Comparison of ENCODE assay signal across 24 cellular contexts in the genomic region with DNA sequence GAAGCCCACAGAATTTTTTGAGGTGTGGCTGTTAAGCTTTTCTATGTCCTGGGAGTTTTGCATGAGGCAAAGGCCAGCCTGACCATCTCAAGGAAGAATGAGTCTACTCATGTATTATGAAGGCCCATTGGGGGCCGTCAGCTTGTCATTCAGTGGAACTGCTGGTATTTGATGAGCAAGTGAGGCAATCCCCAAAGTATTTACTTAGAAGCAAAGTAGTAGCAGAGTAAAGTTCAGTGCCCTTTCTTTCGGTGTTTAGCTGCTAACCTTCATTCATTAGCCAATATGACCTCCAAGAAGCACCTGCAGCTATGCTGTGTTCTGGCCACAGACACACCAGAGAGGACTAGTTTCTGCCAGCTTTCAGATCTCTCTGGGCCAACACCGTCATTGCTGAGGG.
DNase-seq lines count a peak whose midpoint lies in the region; ATAC-seq, FAIRE-seq and TF ChIP-seq lines count a peak whose summit lies in the region.
"Had no signal": no experiment of that assay in that cellular context is flagged by ENCODE, and none has a peak within 500 bp of the region (broad histone marks: within the 10 kb centered on the region; RNA-seq: fewer than 3 reads in every experiment).

No MANE protein-coding gene starts in this region.

- no peak overlapping the region for H4K91ac ChIP-seq in neuronal stem cell (ENCODE audit: low read depth, low read length, poor library complexity)

- DNase-seq in HepG2 (ENCODE audit: low spot score) (peak; percentile 62), neuronal stem cell (ENCODE audit: low spot score) (no peak), brain microvascular endothelial cell (no peak), substantia nigra (lab: John Stamatoyannopoulos, UW) (no peak), lower lobe of right lung (no peak)
- no peak for DNase-seq in activated T-cell treated with anti-CD3 and anti-CD28 coated beads, Interleukin-2, amount 50 U/mL, for 48 hours
- DNase-seq: ACHN; BE2C; C1 segment of cervical spinal cord; CD4-positive, CD25-positive, alpha-beta regulatory T cell; CD8-positive, alpha-beta memory T cell; COR-L47; DMS 273 treated with DMSO at 0.1 percent for 48 hours; DMS53; DND-41; GOT3; H7; HFFc6 had no signal

- in situ Hi-C loops in HepG2 (cut with HindIII; ENCODE audit: extremely low pct_ligation_motif_present, low pct_unique_long_range_greater_than_20kb): loop anchor here (5.0 to 25.0 kb wide), 2 partner anchors 117 to 327 kb away; partner anchors contain the start of gene RTN4RL1
- in situ Hi-C loops in brain microvascular endothelial cell (cut with HindIII; ENCODE audit: low pct_ligation_motif_present, low sequenced_read_pairs): no loop called here

- peaks cover 31% of the 10 kb centered on the region for H3K4me1 ChIP-seq in HepG2 (ENCODE audit: insufficient read depth, low read length)
- peaks cover 27 to 39% of the 10 kb centered on the region in 2 donors for H3K4me1 ChIP-seq in neuronal stem cell (ENCODE audit: control insufficient read depth in 2 of 2, insufficient read depth in 1 of 2, low read depth in 1 of 2, low read length in 2 of 2)
- peaks cover 10% of the 10 kb centered on the region for H3K4me1 ChIP-seq in lower lobe of right lung

- H3K27me3 Mint-ChIP-seq in brain: peaks cover 10% of the 10 kb centered on the region

- no peak overlapping the region for H2BK120ac ChIP-seq in neuronal stem cell (ENCODE audit: low read depth, low read length)

- H3K4me3 ChIP-seq in HepG2 (replicated peaks in 1 of 3; ENCODE audit: insufficient read depth in 1 of 3, low read depth in 2 of 3, low read length in 3 of 3): no peak overlapping the region
- H3K4me3 ChIP-seq in neuronal stem cell (ENCODE audit: low read length in 2 of 2): no peak overlapping the region
- no peak overlapping the region for H3K4me3 ChIP-seq in brain microvascular endothelial cell (ENCODE audit: low read depth, low read length)
- H3K4me3 ChIP-seq in lower lobe of right lung: no peak overlapping the region

- CTCF ChIA-PET in HepG2 (lab: Yijun Ruan, JAX; ENCODE audit: low intra/inter-chr PET ratio, low total read pairs): interaction anchor here (2.6 to 2.9 kb wide), 2 partner anchors 116 to 121 kb away, joined by 15 to 31 read pairs; partner anchors contain the start of genes DPH1 and RTN4RL1

- H3K27ac ChIP-seq in HepG2 (ENCODE audit: extremely low read length, insufficient read depth, low read length): no peak overlapping the region
- peak overlapping the region; percentile 37 for H3K27ac ChIP-seq in neuronal stem cell (replicated peaks; ENCODE audit: low read length)
- no peak overlapping the region for H3K27ac ChIP-seq in brain microvascular endothelial cell
- no peak overlapping the region for H3K27ac ChIP-seq in substantia nigra (ENCODE audit: low read depth, low read length, poor library complexity, severe bottlenecking)
- H3K27ac ChIP-seq in lower lobe of right lung: no peak overlapping the region

- H3K79me1 ChIP-seq in neuronal stem cell (ENCODE audit: low read depth, low read length): no peaks in the 10 kb centered on the region

- peak overlapping the region in 4 of 5 experiments; percentile 41 to 62 (median 50) for H3K4me3 Mint-ChIP-seq in brain
- H3K4me3 Mint-ChIP-seq: CD4-positive, CD25-positive, alpha-beta regulatory T cell; CD8-positive, alpha-beta memory T cell; HFFc6 had no signal

- no peak overlapping the region for H2AFZ ChIP-seq in HepG2 (ENCODE audit: low read length)
- H2AFZ ChIP-seq in neuronal stem cell (ENCODE audit: low read length): no peak overlapping the region

- H3K27me3 ChIP-seq in HepG2 (ENCODE audit: control insufficient read depth in 1 of 2, insufficient read depth in 2 of 2, low read length in 2 of 2) (peaks cover 6 to 54% of the 10 kb centered on the region in 2 experiments), neuronal stem cell (ENCODE audit: control insufficient read depth in 3 of 3, insufficient read depth in 3 of 3, low read depth in 1 of 3, low read length in 3 of 3) (peaks cover 0 to 11% (median 2%) of the 10 kb centered on the region in 3 experiments), brain microvascular endothelial cell (replicated peaks) (peaks cover 27% of the 10 kb centered on the region), lower lobe of right lung (ENCODE audit: low read depth) (peaks cover 62% of the 10 kb centered on the region)
- H3K27me3 ChIP-seq: BE2C had no signal

- no peak overlapping the region for H2BK15ac ChIP-seq in neuronal stem cell (ENCODE audit: low read length)

- WGBS in HepG2 (ENCODE audit: low lambda C conversion rate): 0% methylated on average over 2 of the region's 3 CpGs
- no CpG with 5 or more reads among the region's 3 CpGs for WGBS in neuronal stem cell (ENCODE audit: extremely low coverage in 2 of 2, insufficient read length in 2 of 2, insufficient replicate concordance in 1 of 2), 2 donors

- TF ChIP-seq CTCF in brain (conservative IDR thresholded peaks at IDR 0.05): no peak
- no peak for TF ChIP-seq CTCF in HepG2 (CRISPR knock-in tag; IDR thresholded peaks at IDR 0.05)
- TF ChIP-seq CTCF in brain microvascular endothelial cell (IDR thresholded peaks at IDR 0.05; ENCODE audit: low read depth, low read length, missing control alignments): no peak
- TF ChIP-seq CTCF in lower lobe of right lung (IDR thresholded peaks at IDR 0.05): no peak

- H3K4me2 ChIP-seq in HepG2 (ENCODE audit: low read depth, low read length): peak overlapping the region; percentile 38
- H3K4me2 ChIP-seq in neuronal stem cell (ENCODE audit: insufficient read depth, low read length, poor library complexity, severe bottlenecking): no peak overlapping the region

- peak; percentile 84 for FAIRE-seq in HepG2 (lab: Jason Lieb, UNC)
- FAIRE-seq: A204.1, G401.6, GM12891, GM18507 had no signal

- H3K4me1 Mint-ChIP-seq in brain: peaks cover 66% of the 10 kb centered on the region

- peak in 1 of 2 experiments; percentile 62; a peak in 1 of 4 replicates for TF ChIP-seq EP300 in HepG2 (IDR thresholded peaks at IDR 0.05; ENCODE audit: low read depth in 2 of 2, low read length in 2 of 2)
- TF ChIP-seq EP300 in HepG2 (CRISPR knock-in tag; IDR thresholded peaks at IDR 0.05; ENCODE audit: borderline replicate concordance): no peak

- no peak overlapping the region for H2BK5ac ChIP-seq in neuronal stem cell (ENCODE audit: low read length)

- H3K9me3 ChIP-seq in HepG2 (ENCODE audit: low read length) (no peaks in the 10 kb centered on the region), neuronal stem cell (replicated peaks in 1 of 2; ENCODE audit: control insufficient read depth in 2 of 2, insufficient read depth in 1 of 2, low read depth in 1 of 2, low read length in 2 of 2) (no peaks in the 10 kb centered on the region), lower lobe of right lung (no peaks in the 10 kb centered on the region)
- H3K9me3 ChIP-seq: BE2C had no signal

- peaks cover 0 to 4% (median 0%) of the 10 kb centered on the region in 5 experiments for H3K9me3 Mint-ChIP-seq in brain
- H3K9me3 Mint-ChIP-seq: CD8-positive, alpha-beta memory T cell; HFFc6 had no signal

- intact Hi-C loops in HepG2 (cut with micrococcal nuclease; ENCODE audit: unreplicated experiment): loop anchor here (5.0 kb wide), 1 partner anchor 47 kb away; no protein-coding TSS in a partner anchor
- intact Hi-C loops in lower lobe of right lung (cut with DNase I): no loop called here

- no peaks in the 10 kb centered on the region for H3K36me3 Mint-ChIP-seq in brain
- H3K36me3 Mint-ChIP-seq: CD4-positive, CD25-positive, alpha-beta regulatory T cell; CD8-positive, alpha-beta memory T cell had no signal

- no peak overlapping the region for H3K14ac ChIP-seq in neuronal stem cell (ENCODE audit: low read length)

- H3K9ac ChIP-seq in HepG2 (ENCODE audit: insufficient read depth, low read depth, low read length) (no peak overlapping the region), neuronal stem cell (ENCODE audit: low read depth, low read length, poor library complexity) (no peak overlapping the region)

- H3K23ac ChIP-seq in neuronal stem cell (ENCODE audit: low read depth, low read length, poor library complexity): no peak overlapping the region

- no peak overlapping the region for H2BK12ac ChIP-seq in neuronal stem cell (ENCODE audit: low read length)

- H3K18ac ChIP-seq in neuronal stem cell (ENCODE audit: low read length): no peak overlapping the region

- no peak overlapping the region for H4K8ac ChIP-seq in neuronal stem cell (ENCODE audit: low read depth, low read length)

- H3K27ac Mint-ChIP-seq in brain: peak overlapping the region in 4 of 5 experiments; percentile 74 to 93 (median 80)
- H3K27ac Mint-ChIP-seq: CD4-positive, CD25-positive, alpha-beta regulatory T cell; CD8-positive, alpha-beta memory T cell; HFFc6 had no signal

- POLR2A ChIA-PET in HepG2 (lab: Yijun Ruan, JAX): interaction anchor here (0.9 to 1.8 kb wide), 3 partner anchors 86 to 116 kb away, joined by 3 to 18 read pairs (median 7); partner anchors contain the start of gene RTN4RL1

- TF ChIP-seq RAD21 in HepG2 (CRISPR knock-in tag; IDR thresholded peaks at IDR 0.05): no peak

- no peak overlapping the region for H3K4ac ChIP-seq in neuronal stem cell (ENCODE audit: low read length)

- no peak for TF ChIP-seq POLR2A in HepG2 (IDR thresholded peaks at IDR 0.05; ENCODE audit: insufficient read depth in 1 of 2, low read depth in 2 of 2, low read length in 2 of 2)

- no peaks in the 10 kb centered on the region for H3K79me2 ChIP-seq in HepG2 (ENCODE audit: insufficient read depth, low read length)

- H2AK5ac ChIP-seq in neuronal stem cell (ENCODE audit: low read depth, low read length): no peak overlapping the region

- H4K20me1 ChIP-seq in HepG2 (ENCODE audit: insufficient read depth, low read length): no peaks in the 10 kb centered on the region

- H3K36me3 ChIP-seq in HepG2 (replicated peaks in 1 of 2; ENCODE audit: control insufficient read depth in 1 of 2, insufficient read depth in 2 of 2, low read length in 2 of 2): no peaks in the 10 kb centered on the region
- no peaks in the 10 kb centered on the region for H3K36me3 ChIP-seq in neuronal stem cell (replicated peaks in 1 of 2; ENCODE audit: control insufficient read depth in 2 of 2, insufficient read depth in 2 of 2, low read length in 2 of 2)
- H3K36me3 ChIP-seq in brain microvascular endothelial cell (replicated peaks): no peaks in the 10 kb centered on the region
- no peaks in the 10 kb centered on the region for H3K36me3 ChIP-seq in lower lobe of right lung
- H3K36me3 ChIP-seq: BE2C had no signal

- peak; percentile 36 for ATAC-seq in HepG2
- no peak for ATAC-seq in lower lobe of right lung
- ATAC-seq: HCT116 had no signal

- BruUV-seq in HepG2 (replicated peaks; lab: Mats Ljungman, UMichigan): no TSS peak

TF ChIP-seq in HepG2, 621 proteins besides CTCF, POLR2A, EP300 and RAD21 (continues in another document):
- TF ChIP-seq SIX4 (CRISPR knock-in tag; IDR thresholded peaks at IDR 0.05) (no peak), ZNF7 (CRISPR knock-in tag; IDR thresholded peaks at IDR 0.05) (no peak)
